8 cellular contexts compared by ENCODE assay signal in genomic region chr2:31170071-31170698, GRCh38. TPM values are rescaled to one million over a fixed set of nuclear protein-coding genes. Genes with fewer than 3 reads are reported as not detected.
DNase-seq lines count a peak whose midpoint lies in the region; ATAC-seq and TF ChIP-seq lines count a peak whose summit lies in the region.

No MANE protein-coding gene starts in this region.

- no peaks in the 10 kb centered on the region for H3K36me3 ChIP-seq in CD4-positive, CD25-positive, alpha-beta regulatory T cell (ENCODE audit: control insufficient read depth, insufficient read depth, low read length)
- no peaks in the 10 kb centered on the region for H3K36me3 ChIP-seq in PC-3 (ENCODE audit: low read depth, low read length)
- no peaks in the 10 kb centered on the region for H3K36me3 ChIP-seq in gastroesophageal sphincter
- H3K36me3 ChIP-seq in osteoblast (ENCODE audit: insufficient read depth, low read length), result no peaks in the 10 kb centered on the region

- 0% methylated on average over 2 to 3 of the region's 4 CpGs for WGBS in gastroesophageal sphincter (ENCODE audit: low coverage in 1 of 2), 2 donors

- no peak for TF ChIP-seq POLR2A in gastroesophageal sphincter (IDR thresholded peaks at IDR 0.05)

- H4K20me1 ChIP-seq in PC-3 (ENCODE audit: low read length) (no peaks in the 10 kb centered on the region), osteoblast (ENCODE audit: insufficient read depth, low read length) (no peaks in the 10 kb centered on the region)

- H3K4me3 Mint-ChIP-seq in CD4-positive, CD25-positive, alpha-beta regulatory T cell, result no peak overlapping the region

- H3K9ac ChIP-seq in PC-3 (ENCODE audit: low read length), result no peak overlapping the region

- no peak overlapping the region for H3K4me3 ChIP-seq in CD4-positive, CD25-positive, alpha-beta regulatory T cell (ENCODE audit: low read depth, low read length)
- H3K4me3 ChIP-seq in PC-3 (ENCODE audit: low read length), result no peak overlapping the region
- no peak overlapping the region for H3K4me3 ChIP-seq in gastroesophageal sphincter
- H3K4me3 ChIP-seq in osteoblast (ENCODE audit: insufficient read depth, low read length), result no peak overlapping the region

- H2AFZ ChIP-seq in PC-3 (ENCODE audit: low read length) (no peak overlapping the region), osteoblast (ENCODE audit: low read length) (no peak overlapping the region)

- no peaks in the 10 kb centered on the region for H3F3A ChIP-seq in PC-3 (ENCODE audit: low read length, unreplicated experiment)

- H3K36me3 Mint-ChIP-seq in CD4-positive, CD25-positive, alpha-beta regulatory T cell, result no peaks in the 10 kb centered on the region

- no peaks in the 10 kb centered on the region for H3K4me1 Mint-ChIP-seq in CD4-positive, CD25-positive, alpha-beta regulatory T cell

- H3K27ac ChIP-seq in CD4-positive, CD25-positive, alpha-beta regulatory T cell (ENCODE audit: insufficient read depth, low read length, poor library complexity, severe bottlenecking), result no peak overlapping the region
- H3K27ac ChIP-seq in PC-3 (ENCODE audit: low read length) (no peak overlapping the region), gastroesophageal sphincter (no peak overlapping the region), osteoblast (ENCODE audit: low read depth, low read length) (no peak overlapping the region)

- DNase-seq in CD4-positive, CD25-positive, alpha-beta regulatory T cell, result peak; percentile 8 to 65 (median 34)
- DNase-seq in HUDEP-2 (lab: John Stamatoyannopoulos, UW; ENCODE audit: unreplicated experiment in 76 of 76) (peak in 60 of 76 experiments; percentile 1 to 59 (median 21)), PC-3 (peak; percentile 72), osteoblast (ENCODE audit: insufficient read length, low spot score, missing footprints) (peak; percentile 86), ureter (ENCODE audit: low spot score) (peak; percentile 52)
- DNase-seq in activated effector memory CD4-positive, alpha-beta T cell treated with anti-CD3 and anti-CD28 coated beads, Interleukin-2, amount 50 U/mL, for 16 hours, result peak; percentile 79

- no peaks in the 10 kb centered on the region for H3K9me3 Mint-ChIP-seq in CD4-positive, CD25-positive, alpha-beta regulatory T cell

- H3K4me2 ChIP-seq in PC-3 (ENCODE audit: low read length) (no peak overlapping the region), osteoblast (ENCODE audit: insufficient read depth, low read length) (no peak overlapping the region)

- H3K27me3 ChIP-seq in CD4-positive, CD25-positive, alpha-beta regulatory T cell (ENCODE audit: control insufficient read depth, insufficient read depth, low read length), result no peaks in the 10 kb centered on the region
- H3K27me3 ChIP-seq in PC-3 (ENCODE audit: low read length), result peaks cover 7% of the 10 kb centered on the region; the same call in 1 of the 2 replicates
- peaks cover 9% of the 10 kb centered on the region for H3K27me3 ChIP-seq in gastroesophageal sphincter
- no peaks in the 10 kb centered on the region for H3K27me3 ChIP-seq in osteoblast (ENCODE audit: insufficient read depth, low read length)

- POLR2A ChIA-PET in PC-3 (lab: Charles Lee; ENCODE audit: unreplicated experiment), result interaction anchor here (0.6 kb wide), 1 partner anchor 19 kb away, joined by 3 read pairs; no protein-coding TSS in a partner anchor

- H3K9me2 ChIP-seq in PC-3 (replicated peaks; ENCODE audit: low read length), result no peaks in the 10 kb centered on the region

- H3K79me2 ChIP-seq in PC-3 (ENCODE audit: low read length) (no peaks in the 10 kb centered on the region), osteoblast (ENCODE audit: insufficient read depth, low read length) (no peaks in the 10 kb centered on the region)

- ATAC-seq in CD4-positive, CD25-positive, alpha-beta regulatory T cell (ENCODE audit: low read depth in 2 of 2), result peak in 1 of 2 donors; percentile 64
- ATAC-seq in GM19397 (IDR thresholded peaks at IDR 0.05; ENCODE audit: unreplicated experiment) (peak; percentile 68), PC-3 (peak; percentile 90), gastroesophageal sphincter (peak; percentile 69)

- no peaks in the 10 kb centered on the region for H3K4me1 ChIP-seq in CD4-positive, CD25-positive, alpha-beta regulatory T cell (ENCODE audit: control insufficient read depth, insufficient read depth, low read length, poor library complexity, severe bottlenecking)
- H3K4me1 ChIP-seq in PC-3 (ENCODE audit: insufficient read depth, low read length) (no peaks in the 10 kb centered on the region), gastroesophageal sphincter (no peaks in the 10 kb centered on the region), osteoblast (ENCODE audit: insufficient read depth, low read length) (no peaks in the 10 kb centered on the region)

- BruUV-seq in PC-3 (replicated peaks; lab: Mats Ljungman, UMichigan), result no TSS peak

- no peak overlapping the region for H3K27ac Mint-ChIP-seq in CD4-positive, CD25-positive, alpha-beta regulatory T cell

- peaks cover 20% of the 10 kb centered on the region for H3K27me3 Mint-ChIP-seq in CD4-positive, CD25-positive, alpha-beta regulatory T cell

- H3K9me3 ChIP-seq in CD4-positive, CD25-positive, alpha-beta regulatory T cell (ENCODE audit: control insufficient read depth in 2 of 2, low read length in 2 of 2), result no peaks in the 10 kb centered on the region
- no peaks in the 10 kb centered on the region for H3K9me3 ChIP-seq in PC-3 (ENCODE audit: low read length)
- H3K9me3 ChIP-seq in gastroesophageal sphincter, result no peaks in the 10 kb centered on the region
- H3K9me3 ChIP-seq in osteoblast (ENCODE audit: low read depth, low read length), result no peaks in the 10 kb centered on the region

- intact Hi-C loops in PC-3 (cut with micrococcal nuclease), result loop anchor here (1.0 to 5.0 kb wide), 2 partner anchors 162 to 308 kb away; no protein-coding TSS in a partner anchor

- no peak for TF ChIP-seq EP300 in gastroesophageal sphincter (IDR thresholded peaks at IDR 0.05)

- CTCF ChIA-PET in PC-3 (lab: Charles Lee), result interaction anchor here (0.5 to 1.8 kb wide), 7 partner anchors 15 to 1025 kb away, joined by 3 to 17 read pairs (median 4); no protein-coding TSS in a partner anchor

- TF ChIP-seq CTCF in PC-3 (conservative IDR thresholded peaks at IDR 0.05; ENCODE audit: low read depth, low read length) (peak; percentile 91), gastroesophageal sphincter (IDR thresholded peaks at IDR 0.05) (peak; percentile 83 to 90 (median 88)), osteoblast (IDR thresholded peaks at IDR 0.05; ENCODE audit: extremely low read depth, low read depth, low read length) (peak; percentile 94)

RNA-seq across cellular contexts. Expression of gene GALNT14, which starts 31.9 kb away (rescaled TPM):
- total RNA-seq in CD4-positive, CD25-positive, alpha-beta regulatory T cell, result not detected
- not detected for polyA plus RNA-seq in CD4-positive, CD25-positive, alpha-beta regulatory T cell
- total RNA-seq in PC-3 (2014; rRNA removed) (10.2 and 12.7 TPM in 2 replicates), gastroesophageal sphincter (under 1 TPM in 3 of 4 donors, not detected in 1; 0.15 to 0.62 (median 0.35) TPM), osteoblast (not detected in 2 replicates), ureter (7.0 TPM)

RNA-seq across cellular contexts. Expression of gene CAPN14, which starts 47.1 kb away (rescaled TPM):
- 0.20 TPM for total RNA-seq in CD4-positive, CD25-positive, alpha-beta regulatory T cell
- polyA plus RNA-seq in CD4-positive, CD25-positive, alpha-beta regulatory T cell, result under 1 TPM in 2 of 4 donors, not detected in 2; 0.08 to 0.10 TPM
- total RNA-seq in PC-3 (2014; rRNA removed), result 0.35 TPM in 1 of 2 replicates, not detected in the other
- total RNA-seq in gastroesophageal sphincter, result 1 to 10 TPM in 2 of 4 donors, under 1 TPM in 2; 0.19 to 8.3 (median 1.1) TPM
- total RNA-seq in osteoblast, result under 0.01 TPM in 2 replicates
- total RNA-seq in ureter, result 0.62 TPM

Comparison
In these comparisons a context has a peak if more than half of its experiments do, and no peak if none do; other contexts are left out.
1. DNase-seq: peak in every context shown above with its lines; median percentile 86 in osteoblast; 79 in activated effector memory CD4-positive, alpha-beta T cell treated with anti-CD3 and anti-CD28 coated beads, Interleukin-2, amount 50 U/mL, for 16 hours; 72 in PC-3; 52 in ureter; 34 in CD4-positive, CD25-positive, alpha-beta regulatory T cell; 21 in HUDEP-2.